In the genomic region with DNA sequence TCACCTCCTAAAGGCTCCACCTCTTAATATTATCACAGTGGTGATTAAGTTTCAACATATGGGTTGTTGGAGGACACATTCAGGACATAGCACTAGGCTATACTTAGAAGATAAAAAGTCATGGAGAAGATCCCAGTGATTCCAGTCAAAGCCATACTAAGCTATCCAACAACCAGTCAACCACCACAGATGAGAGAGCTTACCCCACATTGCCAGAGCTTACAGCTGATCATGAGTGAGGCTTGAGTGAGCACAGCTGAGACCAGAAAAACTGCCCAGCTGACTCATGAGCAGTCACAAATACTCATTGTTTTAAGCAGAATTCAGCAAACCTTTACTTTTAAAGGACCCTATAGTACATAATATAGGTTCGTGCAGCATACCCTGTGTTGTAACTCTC, we compare ENCODE assay signal across 21 cellular contexts.
A peak's percentile ranks its signal among the peaks of the same experiment; 100 is the strongest.
DNase-seq lines count a peak whose midpoint lies in the region; ATAC-seq and TF ChIP-seq lines count a peak whose summit lies in the region.
"Had no signal": no experiment of that assay in that cellular context is flagged by ENCODE, and none has a peak within 500 bp of the region (broad histone marks: within the 10 kb centered on the region; RNA-seq: fewer than 3 reads in every experiment).

No MANE protein-coding gene starts in this region.

- H3K9ac ChIP-seq in IMR-90 (ENCODE audit: low read depth, low read length) = no peak overlapping the region
- H3K9ac ChIP-seq in fibroblast of lung (ENCODE audit: insufficient read depth, low read length) = no peak overlapping the region
- H3K9ac ChIP-seq: neural progenitor cell had no signal

- no peak overlapping the region for H2AK5ac ChIP-seq in IMR-90 (ENCODE audit: low read depth, low read length)

- H2AK9ac ChIP-seq in IMR-90 (replicated peaks; ENCODE audit: low read depth, low read length, poor library complexity) = no peak overlapping the region

- H2BK5ac ChIP-seq in IMR-90 (ENCODE audit: low read depth, low read length, poor library complexity, severe bottlenecking) = no peak overlapping the region

- no CpG with 5 or more reads among the region's 1 CpG for WGBS in IMR-90 (ENCODE audit: extremely low coverage in 2 of 2, insufficient read length in 1 of 2), 2 experiments

- H3K79me2 ChIP-seq in fibroblast of lung (ENCODE audit: control insufficient read depth, insufficient read depth, low read length) = no peaks in the 10 kb centered on the region

- dilution Hi-C loops in IMR-90 (cut with HindIII; ENCODE audit: low sequenced_read_pairs, unreplicated experiment) = no loop called here

- H3K4me2 ChIP-seq in IMR-90 (ENCODE audit: low read depth, low read length) (no peak overlapping the region), fibroblast of lung (ENCODE audit: extremely low read depth, insufficient read depth, low read length) (no peak overlapping the region)
- H3K4me2 ChIP-seq: neural progenitor cell had no signal

- intact Hi-C loops in IMR-90 (cut with micrococcal nuclease) (no loop called here), lower lobe of right lung (cut with DNase I) (no loop called here)

- no peaks in the 10 kb centered on the region for H3K27me3 ChIP-seq in AG04450 (ENCODE audit: control insufficient read depth, insufficient read depth, low read length)
- no peaks in the 10 kb centered on the region for H3K27me3 ChIP-seq in IMR-90 (ENCODE audit: control insufficient read depth, insufficient read depth, low read length)
- H3K27me3 ChIP-seq in fibroblast of lung (ENCODE audit: control insufficient read depth, insufficient read depth, low read length) = no peaks in the 10 kb centered on the region
- no peaks in the 10 kb centered on the region for H3K27me3 ChIP-seq in lower lobe of right lung (ENCODE audit: low read depth)
- H3K27me3 ChIP-seq: body of pancreas, neural progenitor cell had no signal

- H2BK15ac ChIP-seq in IMR-90 (ENCODE audit: low read depth, low read length) = no peak overlapping the region

- TF ChIP-seq CTCF in AG04450 (IDR thresholded peaks at IDR 0.05; ENCODE audit: low read depth, low read length) = no peak
- TF ChIP-seq CTCF in IMR-90 (conservative IDR thresholded peaks at IDR 0.05; ENCODE audit: low read depth, low read length) = no peak
- no peak for TF ChIP-seq CTCF in fibroblast of lung (conservative IDR thresholded peaks at IDR 0.05 in 1 of 2, IDR thresholded peaks at IDR 0.05 in 1 of 2; ENCODE audit: low read depth in 1 of 2, low read length in 2 of 2)
- TF ChIP-seq CTCF in lower lobe of right lung (IDR thresholded peaks at IDR 0.05) = no peak

- no peak for TF ChIP-seq POLR2A in IMR-90 (IDR thresholded peaks at IDR 0.05; ENCODE audit: low read depth, low read length)

- H3K36me3 ChIP-seq in IMR-90 (ENCODE audit: control insufficient read depth, insufficient read depth, low read length) = no peaks in the 10 kb centered on the region
- no peaks in the 10 kb centered on the region for H3K36me3 ChIP-seq in fibroblast of lung (ENCODE audit: control insufficient read depth, insufficient read depth, low read length)
- H3K36me3 ChIP-seq in lower lobe of right lung = no peaks in the 10 kb centered on the region
- H3K36me3 ChIP-seq: neural progenitor cell had no signal

- H3K27ac ChIP-seq in AG04450 (ENCODE audit: low read depth, low read length) = no peak overlapping the region
- H3K27ac ChIP-seq in IMR-90 (ENCODE audit: insufficient read depth, low read length) = no peak overlapping the region
- no peak overlapping the region for H3K27ac ChIP-seq in fibroblast of lung (ENCODE audit: insufficient read depth, low read length)
- H3K27ac ChIP-seq in lower lobe of right lung = no peak overlapping the region
- H3K27ac ChIP-seq: body of pancreas, neural progenitor cell, VCaP had no signal

- POLR2A ChIA-PET in AG04450 (lab: Yijun Ruan, JAX) (no interaction called here), IMR-90 (lab: Charles Lee; ENCODE audit: unreplicated experiment) (no interaction called here)

- H3K18ac ChIP-seq in IMR-90 (ENCODE audit: low read depth, low read length) = no peak overlapping the region

- H4K8ac ChIP-seq in IMR-90 (ENCODE audit: low read depth in 2 of 2, low read length in 2 of 2) = no peak overlapping the region

- H3K79me1 ChIP-seq in IMR-90 (ENCODE audit: low read depth in 1 of 2, low read length in 2 of 2) = no peaks in the 10 kb centered on the region

- no peak overlapping the region for H3K23ac ChIP-seq in IMR-90 (ENCODE audit: low read depth, low read length)

- H3K4ac ChIP-seq in IMR-90 (ENCODE audit: low read depth, low read length) = no peak overlapping the region

- BruUV-seq in IMR-90 (replicated peaks; lab: Mats Ljungman, UMichigan) = no TSS peak

- no peak overlapping the region for H2BK120ac ChIP-seq in IMR-90 (ENCODE audit: low read depth, low read length)

- peak; percentile 34 for DNase-seq in AG04450 (ENCODE audit: low read depth, low spot score)
- peak; percentile 64 for DNase-seq in IMR-90
- peak; percentile 10 to 81 for DNase-seq in fibroblast of lung (ENCODE audit: low read depth in 2 of 2)
- no peak for DNase-seq in lower lobe of right lung
- no peak for DNase-seq in SKM-1 (lab: John Stamatoyannopoulos, UW; ENCODE audit: unreplicated experiment)
- no peak for DNase-seq in NCI-H187 treated with DMSO at 0.1 percent for 48 hours (lab: John Stamatoyannopoulos, UW)
- no peak for DNase-seq in Ammon's horn (ENCODE audit: low spot score)
- no peak for DNase-seq in inferior parietal cortex (ENCODE audit: extremely low spot score)
- DNase-seq: activated CD4-positive, alpha-beta memory T cell treated with anti-CD3 and anti-CD28 coated beads for 36 hours; activated T-cell treated with anti-CD3 and anti-CD28 coated beads, Interleukin-2, amount 50 U/mL, for 48 hours; body of pancreas; CD4-positive, alpha-beta memory T cell; cortex of kidney; islet precursor cell; NCI-H2029; NCI-H446; SHP77; stimulated activated naive CD8-positive, alpha-beta T cell treated with anti-CD3 and anti-CD28 coated beads, Interleukin-15, Interleukin-2, amounts not matched to agents 100 U/mL and 50 U/mL, for 24 hours; trophoblast cell had no signal

- no peak overlapping the region for H4K91ac ChIP-seq in IMR-90 (ENCODE audit: insufficient read depth, low read depth, low read length)

- H3K56ac ChIP-seq in IMR-90 (ENCODE audit: extremely low read depth, insufficient read depth, low read length) = no peak overlapping the region

- H4K20me1 ChIP-seq in IMR-90 (ENCODE audit: insufficient read depth, low read length) (no peaks in the 10 kb centered on the region), fibroblast of lung (ENCODE audit: control insufficient read depth, extremely low read depth, insufficient read depth, low read length) (no peaks in the 10 kb centered on the region)

- H2AFZ ChIP-seq in IMR-90 (replicated peaks; ENCODE audit: low read length, poor library complexity) = no peak overlapping the region
- H2AFZ ChIP-seq in fibroblast of lung (ENCODE audit: low read length) = no peak overlapping the region
- H2AFZ ChIP-seq: neural progenitor cell had no signal

- no peak overlapping the region for H4K5ac ChIP-seq in IMR-90 (ENCODE audit: low read depth, low read length)

- no peak overlapping the region for H3K14ac ChIP-seq in IMR-90 (replicated peaks; ENCODE audit: low read depth, low read length)

- ATAC-seq in IMR-90 (ENCODE audit: low read depth) = peak; percentile 67
- ATAC-seq in lower lobe of right lung = peak; percentile 42 to 70
- ATAC-seq: body of pancreas; stimulated activated naive CD8-positive, alpha-beta T cell treated with anti-CD3 and anti-CD28 coated beads, Interleukin-15, Interleukin-2, amounts not matched to agents 100 U/mL and 50 U/mL, for 24 hours had no signal

- H3K9me1 ChIP-seq in IMR-90 (ENCODE audit: insufficient read depth, low read length) = no peaks in the 10 kb centered on the region

- H3K4me3 ChIP-seq in AG04450 (ENCODE audit: low read depth, low read length) = no peak overlapping the region
- no peak overlapping the region for H3K4me3 ChIP-seq in IMR-90 (ENCODE audit: insufficient read depth, low read depth, low read length)
- no peak overlapping the region for H3K4me3 ChIP-seq in fibroblast of lung (replicated peaks in 1 of 4; ENCODE audit: control extremely low read depth in 1 of 4, insufficient read depth in 1 of 4, low read depth in 3 of 4, low read length in 4 of 4)
- no peak overlapping the region for H3K4me3 ChIP-seq in lower lobe of right lung
- H3K4me3 ChIP-seq: body of pancreas, neural progenitor cell had no signal

- H3K4me1 ChIP-seq in IMR-90 (ENCODE audit: control insufficient read depth, insufficient read depth, low read length) (peaks cover 1% of the 10 kb centered on the region; the same call in 1 of the 2 replicates), fibroblast of lung (ENCODE audit: control insufficient read depth, extremely low read depth, insufficient read depth, low read length) (no peaks in the 10 kb centered on the region), lower lobe of right lung (peaks cover 4% of the 10 kb centered on the region)
- H3K4me1 ChIP-seq: body of pancreas had no signal

- CTCF ChIA-PET in AG04450 (lab: Charles Lee) (interaction anchor here (0.7 to 1.7 kb wide), 2 partner anchors 24 to 522 kb away, joined by 3 to 9 read pairs; no protein-coding TSS in a partner anchor), IMR-90 (lab: Yijun Ruan, JAX) (no interaction called here)

- no peak overlapping the region for H2BK20ac ChIP-seq in IMR-90 (ENCODE audit: low read depth, low read length)

- in situ Hi-C loops in IMR-90 (cut with MboI; ENCODE audit: low sequenced_read_pairs) = loop anchor here (25.0 kb wide), 1 partner anchor 775 kb away; no protein-coding TSS in a partner anchor

- TF ChIP-seq RAD21 in IMR-90 (IDR thresholded peaks at IDR 0.05; ENCODE audit: low read length) = no peak

- H3K9me3 ChIP-seq in AG04450 (ENCODE audit: control insufficient read depth, insufficient read depth, low read length) (peaks cover 3% of the 10 kb centered on the region; the same call in 1 of the 2 replicates), IMR-90 (ENCODE audit: control insufficient read depth, insufficient read depth, low read length) (0 out of 2 replicates have a peak, but pooled peaks cover 3% of the 10 kb centered on the region), fibroblast of lung (ENCODE audit: control insufficient read depth, insufficient read depth, low read depth, low read length) (no peaks in the 10 kb centered on the region), lower lobe of right lung (no peaks in the 10 kb centered on the region)

TF ChIP-seq in IMR-90, 13 proteins besides CTCF, POLR2A, EP300 and RAD21:
- TF ChIP-seq RCOR1 (IDR thresholded peaks at IDR 0.05; ENCODE audit: insufficient replicate concordance, low read length) = no peak
- no peak for TF ChIP-seq CEBPB (IDR thresholded peaks at IDR 0.05; ENCODE audit: low read depth, low read length)
- no peak for TF ChIP-seq NFE2L2 (IDR thresholded peaks at IDR 0.05; ENCODE audit: low read depth, low read length)
- TF ChIP-seq SMC3 (IDR thresholded peaks at IDR 0.05; ENCODE audit: low read depth, low read length) = no peak

Comparison
In these comparisons a context has a peak if more than half of its experiments do, and no peak if none do; other contexts are left out.
1. DNase-seq: peak in AG04450 (single experiment), IMR-90 (single experiment) and fibroblast of lung (2 of 2); none in lower lobe of right lung (single experiment), SKM-1 (single experiment), NCI-H187 treated with DMSO at 0.1 percent for 48 hours (single experiment), Ammon's horn (single experiment) and inferior parietal cortex (single experiment).